In the genomic region with DNA sequence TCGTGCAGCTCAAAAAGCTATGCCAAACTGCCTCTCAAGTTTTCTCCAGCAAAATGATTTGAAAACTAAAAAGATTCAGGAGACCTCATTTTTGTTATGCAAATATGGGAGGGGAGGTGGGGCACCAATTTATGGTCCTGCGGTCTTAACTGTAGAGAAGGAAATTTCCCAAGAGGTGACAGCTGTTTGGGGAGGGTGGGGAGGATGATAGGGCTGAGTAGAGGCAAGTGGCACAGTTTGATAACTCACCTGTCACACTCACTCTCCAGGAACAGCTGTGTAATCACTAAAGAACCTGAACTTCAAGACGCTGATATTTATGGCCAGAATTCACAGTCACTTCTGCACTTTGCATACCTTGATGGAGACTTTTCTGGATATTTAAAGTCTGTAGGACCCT, we compare ENCODE assay signal across 26 cellular contexts.
DNase-seq lines count a peak whose midpoint lies in the region; ATAC-seq and TF ChIP-seq lines count a peak whose summit lies in the region.
"Had no signal": no experiment of that assay in that cellular context is flagged by ENCODE, and none has a peak within 500 bp of the region (broad histone marks: within the 10 kb centered on the region; RNA-seq: fewer than 3 reads in every experiment).

No MANE protein-coding gene starts in this region.

- ATAC-seq in GM21717 (IDR thresholded peaks at IDR 0.05; ENCODE audit: unreplicated experiment) (peak; percentile 42), WTC11 (no peak)
- no peak for ATAC-seq in activated CD8-positive, alpha-beta T cell treated with anti-CD3 and anti-CD28 coated beads for 36 hours
- ATAC-seq: A549; activated CD8-positive, alpha-beta T cell treated with anti-CD3 and anti-CD28 coated beads, Interleukin-2, amount 10 ng/mL, durations not matched to agents 7 days and 5 days; SK-N-SH treated with all-trans-retinoic acid at 6 μM for 48 hours; T-helper 17 cell had no signal

- peak; percentile 45 for DNase-seq in DMS53 (lab: John Stamatoyannopoulos, UW)
- DNase-seq in NCI-H187 (lab: John Stamatoyannopoulos, UW) = peak; percentile 7 to 9
- DNase-seq in WTC11 (ENCODE audit: low spot score) = no peak
- no peak for DNase-seq in NCI-H446 (lab: John Stamatoyannopoulos, UW)
- no peak for DNase-seq in RPMI8226
- DNase-seq in HPDE6-E6E7 (ENCODE audit: extremely low spot score) = no peak
- no peak for DNase-seq in activated CD8-positive, alpha-beta T cell treated with anti-CD3 and anti-CD28 coated beads for 36 hours
- DNase-seq: activated CD4-positive, CD25-positive, alpha-beta regulatory T cell treated with anti-CD3 and anti-CD28 coated beads, Interleukin-2, amount 50 U/mL, for 72 hours; activated CD8-positive, alpha-beta T cell treated with anti-CD3 and anti-CD28 coated beads, Interleukin-2, amount 10 ng/mL, durations not matched to agents 7 days and 5 days; AML-193; CD4-positive, alpha-beta T cell; DMS153; esophagus squamous epithelium; GDM1; pancreas; spleen; T-helper 17 cell; transverse colon had no signal

- H3K9me3 Mint-ChIP-seq in WTC11 = no peaks in the 10 kb centered on the region
- no peaks in the 10 kb centered on the region for H3K9me3 Mint-ChIP-seq in activated CD8-positive, alpha-beta T cell treated with anti-CD3 and anti-CD28 coated beads for 36 hours
- H3K9me3 Mint-ChIP-seq: activated T-helper 2 cell treated with anti-CD3 and anti-CD28 coated beads, Interferon-gamma antibody, Interleukin-2, Interleukin-4, amounts not matched to agents 10 μg/mL and 5 μg/mL and 100 μg/mL, durations not matched to agents 14 hours and 24 hours and 36 hours; CD4-positive, alpha-beta T cell; central memory CD8-positive, alpha-beta T cell; dendritic cell treated with granulocyte-macrophage colony-stimulating factor and Interleukin-4, amounts not matched to agents 40 ng/mL and 50 ng/mL, for 4 days; neural crest cell had no signal

- H3K4me3 Mint-ChIP-seq in WTC11 = no peak overlapping the region
- H3K4me3 Mint-ChIP-seq in activated CD8-positive, alpha-beta T cell treated with anti-CD3 and anti-CD28 coated beads for 36 hours = no peak overlapping the region
- H3K4me3 Mint-ChIP-seq: activated CD8-positive, alpha-beta T cell treated with anti-CD3 and anti-CD28 coated beads, Interleukin-2, amount 10 ng/mL, durations not matched to agents 7 days and 5 days; activated naive CD8-positive, alpha-beta T cell; CD4-positive, alpha-beta T cell; central memory CD8-positive, alpha-beta T cell; dendritic cell treated with granulocyte-macrophage colony-stimulating factor and Interleukin-4, amounts not matched to agents 40 ng/mL and 50 ng/mL, for 4 days; neural crest cell; T-helper 17 cell had no signal

- POLR2A ChIA-PET in WTC11 (lab: Charles Lee) = interaction anchor here (0.6 kb wide), 1 partner anchor 1994 kb away, joined by 3 read pairs; no protein-coding TSS in a partner anchor
- POLR2A ChIA-PET in activated CD8-positive, alpha-beta T cell treated with anti-CD3 and anti-CD28 coated beads for 36 hours (lab: Charles Lee) = no interaction called here

- CTCF ChIA-PET in WTC11 (lab: Charles Lee) = no interaction called here
- CTCF ChIA-PET in activated CD8-positive, alpha-beta T cell treated with anti-CD3 and anti-CD28 coated beads for 36 hours (lab: Charles Lee) = no interaction called here

- peaks cover 53% of the 10 kb centered on the region for H3K4me1 Mint-ChIP-seq in WTC11
- H3K4me1 Mint-ChIP-seq in activated CD8-positive, alpha-beta T cell treated with anti-CD3 and anti-CD28 coated beads for 36 hours (ENCODE audit: low read depth) = no peaks in the 10 kb centered on the region
- H3K4me1 Mint-ChIP-seq: central memory CD8-positive, alpha-beta T cell; neural crest cell had no signal

- intact Hi-C loops in activated CD8-positive, alpha-beta T cell treated with anti-CD3 and anti-CD28 coated beads for 36 hours (cut with micrococcal nuclease) = no loop called here

- 0 out of 2 replicates have a peak overlapping the region, but pooled peaks have one; percentile 12 for H3K27ac Mint-ChIP-seq in WTC11
- H3K27ac Mint-ChIP-seq in activated CD8-positive, alpha-beta T cell treated with anti-CD3 and anti-CD28 coated beads for 36 hours = no peak overlapping the region
- H3K27ac Mint-ChIP-seq: activated CD8-positive, alpha-beta T cell treated with anti-CD3 and anti-CD28 coated beads, Interleukin-2, amount 10 ng/mL, durations not matched to agents 7 days and 5 days; activated naive CD8-positive, alpha-beta T cell; activated T-helper 2 cell treated with anti-CD3 and anti-CD28 coated beads, Interferon-gamma antibody, Interleukin-2, Interleukin-4, amounts not matched to agents 10 μg/mL and 5 μg/mL and 100 μg/mL, durations not matched to agents 14 hours and 24 hours and 36 hours; CD4-positive, alpha-beta T cell; T-helper 17 cell had no signal

- no peaks in the 10 kb centered on the region for H3K27me3 Mint-ChIP-seq in WTC11 (ENCODE audit: low read depth)
- H3K27me3 Mint-ChIP-seq in activated CD8-positive, alpha-beta T cell treated with anti-CD3 and anti-CD28 coated beads for 36 hours = peaks cover 4% of the 10 kb centered on the region
- H3K27me3 Mint-ChIP-seq: activated naive CD8-positive, alpha-beta T cell; central memory CD8-positive, alpha-beta T cell; dendritic cell treated with granulocyte-macrophage colony-stimulating factor and Interleukin-4, amounts not matched to agents 40 ng/mL and 50 ng/mL, for 4 days had no signal

- H3K36me3 Mint-ChIP-seq in WTC11 = no peaks in the 10 kb centered on the region
- no peaks in the 10 kb centered on the region for H3K36me3 Mint-ChIP-seq in activated CD8-positive, alpha-beta T cell treated with anti-CD3 and anti-CD28 coated beads for 36 hours (ENCODE audit: low read depth)
- H3K36me3 Mint-ChIP-seq: activated naive CD8-positive, alpha-beta T cell had no signal

- TF ChIP-seq CTCF in WTC11 (IDR thresholded peaks at IDR 0.05) = no peak
- no peak for TF ChIP-seq CTCF in activated CD8-positive, alpha-beta T cell treated with anti-CD3 and anti-CD28 coated beads for 36 hours (IDR thresholded peaks at IDR 0.05)

TF ChIP-seq in WTC11, 78 proteins besides CTCF, POLR2A, EP300 and RAD21:
- TF ChIP-seq EMX1 (CRISPR knock-in tag; IDR thresholded peaks at IDR 0.05) = no peak
- no peak for TF ChIP-seq NFATC4 (CRISPR knock-in tag; IDR thresholded peaks at IDR 0.05)
- no peak for TF ChIP-seq AFF4 (CRISPR knock-in tag; IDR thresholded peaks at IDR 0.05; ENCODE audit: borderline replicate concordance)
- TF ChIP-seq, protein P1, sequence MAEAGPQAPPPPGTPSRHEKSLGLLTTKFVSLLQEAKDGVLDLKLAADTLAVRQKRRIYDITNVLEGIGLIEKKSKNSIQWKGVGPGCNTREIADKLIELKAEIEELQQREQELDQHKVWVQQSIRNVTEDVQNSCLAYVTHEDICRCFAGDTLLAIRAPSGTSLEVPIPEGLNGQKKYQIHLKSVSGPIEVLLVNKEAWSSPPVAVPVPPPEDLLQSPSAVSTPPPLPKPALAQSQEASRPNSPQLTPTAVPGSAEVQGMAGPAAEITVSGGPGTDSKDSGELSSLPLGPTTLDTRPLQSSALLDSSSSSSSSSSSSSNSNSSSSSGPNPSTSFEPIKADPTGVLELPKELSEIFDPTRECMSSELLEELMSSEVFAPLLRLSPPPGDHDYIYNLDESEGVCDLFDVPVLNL (CRISPR knock-in tag; IDR thresholded peaks at IDR 0.05; ENCODE audit: borderline replicate concordance, low read depth) = no peak
- no peak for TF ChIP-seq ZNF671 (CRISPR knock-in tag; IDR thresholded peaks at IDR 0.05)
- TF ChIP-seq SP1 (CRISPR knock-in tag; conservative IDR thresholded peaks at IDR 0.05) = no peak
TF ChIP-seq in WTC11: peak in this region for 0.

Comparison
In these comparisons a context has a peak if more than half of its experiments do, and no peak if none do; other contexts are left out.
1. DNase-seq: peak in DMS53 (single experiment) and NCI-H187 (2 of 2); none in WTC11 (single experiment), NCI-H446 (0 of 2), RPMI8226 (single experiment), HPDE6-E6E7 (single experiment) and activated CD8-positive, alpha-beta T cell treated with anti-CD3 and anti-CD28 coated beads for 36 hours (single experiment).